In genomic region chr1:44240802-44241671, GRCh38 we compare ENCODE assay signal across 13 cellular contexts. TPM values are rescaled to one million over a fixed set of nuclear protein-coding genes. Genes with fewer than 3 reads are reported as not detected.
A peak's percentile ranks its signal among the peaks of the same experiment; 100 is the strongest.
DNase-seq lines count a peak whose midpoint lies in the region; ATAC-seq, FAIRE-seq and TF ChIP-seq lines count a peak whose summit lies in the region.
"Had no signal": no experiment of that assay in that cellular context is flagged by ENCODE, and none has a peak within 500 bp of the region (broad histone marks: within the 10 kb centered on the region; RNA-seq: fewer than 3 reads in every experiment).

No MANE protein-coding gene starts in this region.

- H3F3A ChIP-seq in smooth muscle cell (ENCODE audit: low read depth) = peaks cover 14% of the 10 kb centered on the region

- no peak overlapping the region for H3K27ac ChIP-seq in GM12878 (ENCODE audit: control insufficient read depth, insufficient read depth)
- no peak overlapping the region for H3K27ac ChIP-seq in HepG2 (ENCODE audit: extremely low read length, insufficient read depth, low read length)
- peak overlapping the region; percentile 70 for H3K27ac ChIP-seq in smooth muscle cell (ENCODE audit: low read depth)

- WGBS in GM12878 (ENCODE audit: insufficient coverage, insufficient replicate concordance, low lambda C conversion rate, missing lambda C conversion rate) = 98% methylated on average over 9 of the region's 9 CpGs
- WGBS in HepG2 (ENCODE audit: low lambda C conversion rate) = 96% methylated on average over 9 of the region's 9 CpGs
- 50% methylated on average over 8 of the region's 9 CpGs for WGBS in smooth muscle cell (ENCODE audit: low lambda C conversion rate)

- in situ Hi-C loops in GM12878 (cut with MboI) (no loop called here), HepG2 (cut with HindIII; ENCODE audit: extremely low pct_ligation_motif_present, low pct_unique_long_range_greater_than_20kb) (no loop called here)

- H3K4me2 ChIP-seq in GM12878 (ENCODE audit: control insufficient read depth, insufficient read depth) (no peak overlapping the region), HepG2 (ENCODE audit: low read depth, low read length) (no peak overlapping the region), smooth muscle cell (peak overlapping the region; percentile 36)

- H2AFZ ChIP-seq in GM12878 (ENCODE audit: control insufficient read depth, low read depth, low read length) = no peak overlapping the region
- H2AFZ ChIP-seq in HepG2 (ENCODE audit: low read length) = no peak overlapping the region
- H2AFZ ChIP-seq in smooth muscle cell (ENCODE audit: low read depth) = no peak overlapping the region

- SMC1A ChIA-PET in GM12878 (lab: Charles Lee; ENCODE audit: uncharacterized antibody, unreplicated experiment) = no interaction called here

- TF ChIP-seq CTCF in GM12878 (IDR thresholded peaks at IDR 0.05 in 2 of 3, conservative IDR thresholded peaks at IDR 0.05 in 1 of 3; ENCODE audit: control insufficient read depth in 2 of 3, extremely low read depth in 1 of 3, insufficient read depth in 1 of 3, low read depth in 3 of 3, low read length in 3 of 3) (no peak), HepG2 (CRISPR knock-in tag; IDR thresholded peaks at IDR 0.05) (no peak), smooth muscle cell (IDR thresholded peaks at IDR 0.05; ENCODE audit: borderline replicate concordance, insufficient read depth, poor library complexity, severe bottlenecking) (no peak)

- H3K27me3 ChIP-seq in GM12878 (replicated peaks in 1 of 2; ENCODE audit: control insufficient read depth in 2 of 2, insufficient read depth in 2 of 2, low read length in 1 of 2) = no peaks in the 10 kb centered on the region
- no peaks in the 10 kb centered on the region for H3K27me3 ChIP-seq in HepG2 (ENCODE audit: control insufficient read depth in 1 of 2, insufficient read depth in 2 of 2, low read length in 2 of 2)
- H3K27me3 ChIP-seq in smooth muscle cell (ENCODE audit: low read depth) = no peaks in the 10 kb centered on the region
- H3K27me3 ChIP-seq: body of pancreas had no signal

- no peaks in the 10 kb centered on the region for H4K20me1 ChIP-seq in GM12878 (ENCODE audit: control insufficient read depth, insufficient read depth)
- no peaks in the 10 kb centered on the region for H4K20me1 ChIP-seq in HepG2 (ENCODE audit: insufficient read depth, low read length)
- peaks cover 35% of the 10 kb centered on the region for H4K20me1 ChIP-seq in smooth muscle cell (ENCODE audit: low read depth)

- H3K4me3 ChIP-seq in GM12878 (no peak overlapping the region), HepG2 (replicated peaks in 1 of 3; ENCODE audit: insufficient read depth in 1 of 3, low read depth in 2 of 3, low read length in 3 of 3) (no peak overlapping the region), smooth muscle cell (no peak overlapping the region)
- H3K4me3 ChIP-seq: body of pancreas, skin epidermis had no signal

- FAIRE-seq in GM12878 (lab: Jason Lieb, UNC) = no peak
- no peak for FAIRE-seq in HepG2 (lab: Jason Lieb, UNC)

- TF ChIP-seq EP300 in GM12878 (IDR thresholded peaks at IDR 0.05; ENCODE audit: borderline replicate concordance in 1 of 2, control insufficient read depth in 1 of 2, low read depth in 2 of 2, low read length in 2 of 2) (no peak), HepG2 (IDR thresholded peaks at IDR 0.05; ENCODE audit: low read depth in 2 of 2, low read length in 2 of 2) (no peak), HepG2 (CRISPR knock-in tag; IDR thresholded peaks at IDR 0.05; ENCODE audit: borderline replicate concordance) (no peak)

- H3K36me3 ChIP-seq in GM12878 (ENCODE audit: control insufficient read depth in 2 of 2, insufficient read depth in 2 of 2, low read length in 1 of 2) = peaks cover 0 to 3% of the 10 kb centered on the region in 2 experiments; a peak in 2 of 4 replicates
- H3K36me3 ChIP-seq in HepG2 (replicated peaks in 1 of 2; ENCODE audit: control insufficient read depth in 1 of 2, insufficient read depth in 2 of 2, low read length in 2 of 2) = peaks cover 2 to 12% of the 10 kb centered on the region in 2 experiments; a peak in 3 of 5 replicates
- H3K36me3 ChIP-seq in smooth muscle cell (ENCODE audit: low read depth) = no peaks in the 10 kb centered on the region

- BruUV-seq in GM12878 (replicated peaks; lab: Mats Ljungman, UMichigan) (no TSS peak), HepG2 (replicated peaks; lab: Mats Ljungman, UMichigan) (no TSS peak)

- DNase-seq in HT-29 (ENCODE audit: low spot score) (peak; percentile 9), GM12878 (ENCODE audit: low read depth, low spot score) (no peak), HepG2 (ENCODE audit: low spot score) (no peak), smooth muscle cell (lab: John Stamatoyannopoulos, UW; ENCODE audit: unreplicated experiment) (no peak), dedifferentiated amniotic fluid mesenchymal stem cell (ENCODE audit: extremely low spot score) (no peak), SHP77 (lab: John Stamatoyannopoulos, UW) (no peak), AG08396 (ENCODE audit: low spot score) (no peak)
- DNase-seq: CD8-positive, alpha-beta memory T cell; H9; NCI-H524 treated with DMSO at 0.1 percent for 48 hours had no signal

- CTCF ChIA-PET in GM12878 (lab: Yijun Ruan, JAX) = no interaction called here
- CTCF ChIA-PET in HepG2 (lab: Yijun Ruan, JAX; ENCODE audit: low intra/inter-chr PET ratio, low total read pairs) = interaction anchor here (1.3 to 1.8 kb wide), 2 partner anchors 53 to 77 kb away, joined by 4 to 6 read pairs; no protein-coding TSS in a partner anchor

- TF ChIP-seq POLR2A in GM12878 (IDR thresholded peaks at IDR 0.05; ENCODE audit: low read depth, low read length) (no peak), HepG2 (IDR thresholded peaks at IDR 0.05; ENCODE audit: insufficient read depth in 1 of 2, low read depth in 2 of 2, low read length in 2 of 2) (no peak)

- intact Hi-C loops in GM12878 (cut with micrococcal nuclease; ENCODE audit: unreplicated experiment) = no loop called here
- intact Hi-C loops in HepG2 (cut with micrococcal nuclease; ENCODE audit: unreplicated experiment) = no loop called here

- ATAC-seq in GM12878 (no peak), HepG2 (no peak), HG03097 (IDR thresholded peaks at IDR 0.05; ENCODE audit: low FRiP score, unreplicated experiment) (no peak)

- RAD21 ChIA-PET in GM12878 (lab: Charles Lee; ENCODE audit: unreplicated experiment) = interaction anchor here (1.5 kb wide), 1 partner anchor 75 kb away, joined by 3 read pairs; no protein-coding TSS in a partner anchor

- H3K4me1 ChIP-seq in GM12878 (ENCODE audit: control insufficient read depth, insufficient read depth, low read length) = no peaks in the 10 kb centered on the region
- peaks cover 22% of the 10 kb centered on the region for H3K4me1 ChIP-seq in HepG2 (ENCODE audit: insufficient read depth, low read length)
- H3K4me1 ChIP-seq in smooth muscle cell (ENCODE audit: low read depth) = peaks cover 24% of the 10 kb centered on the region
- H3K4me1 ChIP-seq: body of pancreas had no signal

- no peak overlapping the region for H3K9ac ChIP-seq in GM12878 (ENCODE audit: control insufficient read depth, insufficient read depth, low read length)
- no peak overlapping the region for H3K9ac ChIP-seq in HepG2 (ENCODE audit: insufficient read depth, low read depth, low read length)
- no peak overlapping the region for H3K9ac ChIP-seq in smooth muscle cell (ENCODE audit: low read depth)

- POLR2A ChIA-PET in GM12878 (lab: Charles Lee) (no interaction called here), HepG2 (lab: Yijun Ruan, JAX) (interaction anchor here (2.2 kb wide), 1 partner anchor 41 kb away, joined by 9 read pairs; no protein-coding TSS in a partner anchor)

- H3K79me2 ChIP-seq in GM12878 (ENCODE audit: control insufficient read depth, insufficient read depth, low read length) (no peaks in the 10 kb centered on the region), HepG2 (ENCODE audit: insufficient read depth, low read length) (no peaks in the 10 kb centered on the region), smooth muscle cell (ENCODE audit: low read depth) (no peaks in the 10 kb centered on the region)

- TF ChIP-seq RAD21 in GM12878 (IDR thresholded peaks at IDR 0.05; ENCODE audit: insufficient read depth, low read depth, low read length) (no peak), HepG2 (CRISPR knock-in tag; IDR thresholded peaks at IDR 0.05) (no peak)

- H3K9me3 ChIP-seq in GM12878 (replicated peaks; ENCODE audit: control insufficient read depth, insufficient read depth, low read length) = no peaks in the 10 kb centered on the region
- H3K9me3 ChIP-seq in HepG2 (ENCODE audit: low read length) = no peaks in the 10 kb centered on the region
- H3K9me3 ChIP-seq in smooth muscle cell (replicated peaks; ENCODE audit: low read depth) = no peaks in the 10 kb centered on the region
- H3K9me3 ChIP-seq: body of pancreas had no signal

RNA-seq across cellular contexts. Expression of gene DMAP1, which starts 27.8 kb away (rescaled TPM):
- 29.7 and 43.9 TPM in 2 replicates for total RNA-seq in HT-29 (2014; rRNA removed; shearing (Covaris generic))
- 37.8 and 47.1 TPM in 2 replicates for total RNA-seq in GM12878 (2013; cell fraction: nucleolus; rRNA removed)
- total RNA-seq in GM12878 (2014; rRNA removed) (34.8 and 43.7 TPM in 2 replicates), GM12878 (2014; rRNA removed; fragmentation: Illumina TruSeq; extraction: Trizol) (20.4 and 23.0 TPM in 2 replicates), GM12878 (2021) (38.1 and 43.9 TPM in 2 replicates), HepG2 (2016; rRNA removed; fragmentation: Illumina TruSeq; extraction: Trizol) (17.5 and 17.6 TPM in 2 replicates), smooth muscle cell (17.9 and 22.7 TPM in 2 replicates)
- 19.4 TPM for polyA plus RNA-seq in GM12878 (2011; ENCODE audit: low read depth)
- polyA plus RNA-seq in GM12878 (2011; rRNA removed) (34.1 and 42.3 TPM in 2 replicates), GM12878 (2014; fragmentation: Illumina TruSeq; extraction: Trizol) (24.5 and 33.5 TPM in 2 replicates), GM12878 (2014; fragmentation: Nextera tagmentation; extraction: Ambion mirVana) (1 to 10 TPM; 1.9 to 6.1 TPM), GM12878 (2014; rRNA removed) (59.1 and 65.0 TPM in 2 replicates), GM12878 (2016; fragmentation: Nextera tagmentation; extraction: Ambion mirVana) (10 to 100 TPM; 37.2 to 38.2 TPM), HepG2 (2011; rRNA removed) (32.7 and 35.9 TPM in 2 replicates), smooth muscle cell (34.8 and 45.0 TPM in 2 replicates)
- 55.2 and 66.4 TPM in 2 replicates for polyA plus RNA-seq in GM12878 (2011; cell fraction: cytosol; rRNA removed)
- polyA plus RNA-seq in GM12878 (2011; cell fraction: nucleus; rRNA removed) = 154 and 176 TPM in 2 replicates
- 29.1 and 34.0 TPM in 2 replicates for polyA plus RNA-seq in GM12878 (2012)
- polyA minus RNA-seq in GM12878 (2011; rRNA and poly(A)+ RNA removed) = 55.1 and 59.8 TPM in 2 replicates
- 15.2 and 18.2 TPM in 2 replicates for polyA minus RNA-seq in GM12878 (2011; cell fraction: cytosol; rRNA and poly(A)+ RNA removed)
- polyA minus RNA-seq in GM12878 (2011; cell fraction: nucleus; rRNA and poly(A)+ RNA removed) = 45.8 and 71.9 TPM in 2 replicates
- total RNA-seq in HepG2 (2016; cell fraction: cytosol; rRNA removed; fragmentation: Illumina TruSeq; extraction: Trizol; ENCODE audit: low read depth) = 3.8 and 4.1 TPM in 2 replicates
- total RNA-seq in HepG2 (2016; cell fraction: insoluble cytoplasmic fraction; rRNA removed; fragmentation: Illumina TruSeq; extraction: Trizol) = 14.9 and 16.7 TPM in 2 replicates
- 6.2 and 6.9 TPM in 2 replicates for total RNA-seq in HepG2 (2016; cell fraction: membrane; rRNA removed; fragmentation: Illumina TruSeq; extraction: Trizol)
- total RNA-seq in HepG2 (2016; cell fraction: nucleus; rRNA removed; fragmentation: Illumina TruSeq; extraction: Trizol) = 21.6 and 21.7 TPM in 2 replicates
- polyA plus RNA-seq in HepG2 (2011; cell fraction: cytosol; rRNA removed) = 29.2 and 38.0 TPM in 2 replicates
- 94.5 and 103 TPM in 2 replicates for polyA plus RNA-seq in HepG2 (2011; cell fraction: nucleus; rRNA removed)
- 17.8 and 20.9 TPM in 2 replicates for polyA plus RNA-seq in HepG2 (2012)
- 4.4 and 5.5 TPM in 2 replicates for polyA plus RNA-seq in HepG2 (2016; cell fraction: cytosol; fragmentation: Illumina TruSeq; extraction: Trizol; ENCODE audit: low read depth)
- polyA plus RNA-seq in HepG2 (2016; cell fraction: insoluble cytoplasmic fraction; fragmentation: Illumina TruSeq; extraction: Trizol; ENCODE audit: low read depth) = 25.6 and 29.7 TPM in 2 replicates
- polyA plus RNA-seq in HepG2 (2016; cell fraction: membrane; fragmentation: Illumina TruSeq; extraction: Trizol; ENCODE audit: low read depth) = 5.7 and 6.1 TPM in 2 replicates
- 56.4 and 59.5 TPM in 2 replicates for polyA plus RNA-seq in HepG2 (2016; cell fraction: nucleus; fragmentation: Illumina TruSeq; extraction: Trizol; ENCODE audit: insufficient read depth, low read depth)
- 39.7 and 110 TPM in 2 replicates for polyA minus RNA-seq in HepG2 (2011; rRNA and poly(A)+ RNA removed; ENCODE audit: low replicate concordance)
- polyA minus RNA-seq in HepG2 (2011; cell fraction: cytosol; rRNA and poly(A)+ RNA removed) = 16.4 and 17.9 TPM in 2 replicates
- 36.8 and 45.8 TPM in 2 replicates for polyA minus RNA-seq in HepG2 (2011; cell fraction: nucleus; rRNA and poly(A)+ RNA removed)
